Comparison of ENCODE assay signal across 1 cellular context in genomic region chrX:48659686-48660085, GRCh38. TPM values are rescaled to one million over a fixed set of nuclear protein-coding genes. Genes with fewer than 3 reads are reported as not detected.
"Had no signal": no experiment of that assay in that cellular context is flagged by ENCODE, and none has a peak within 500 bp of the region (broad histone marks: within the 10 kb centered on the region; RNA-seq: fewer than 3 reads in every experiment).

No MANE protein-coding gene starts in this region.

RNA-seq across cellular contexts. Expression of gene WAS, which starts 23.9 kb away (rescaled TPM):
- total RNA-seq: G401 had no signal
